Comparison of ENCODE assay signal across 1 cellular context in genomic region chr1:66271216-66271903, GRCh38.
TF ChIP-seq lines count a peak whose summit lies in the region.

No MANE protein-coding gene starts in this region.

TF ChIP-seq in HCT116, 20 proteins besides CTCF, POLR2A, EP300 and RAD21 (continued from another document):
- TF ChIP-seq, protein P1, sequence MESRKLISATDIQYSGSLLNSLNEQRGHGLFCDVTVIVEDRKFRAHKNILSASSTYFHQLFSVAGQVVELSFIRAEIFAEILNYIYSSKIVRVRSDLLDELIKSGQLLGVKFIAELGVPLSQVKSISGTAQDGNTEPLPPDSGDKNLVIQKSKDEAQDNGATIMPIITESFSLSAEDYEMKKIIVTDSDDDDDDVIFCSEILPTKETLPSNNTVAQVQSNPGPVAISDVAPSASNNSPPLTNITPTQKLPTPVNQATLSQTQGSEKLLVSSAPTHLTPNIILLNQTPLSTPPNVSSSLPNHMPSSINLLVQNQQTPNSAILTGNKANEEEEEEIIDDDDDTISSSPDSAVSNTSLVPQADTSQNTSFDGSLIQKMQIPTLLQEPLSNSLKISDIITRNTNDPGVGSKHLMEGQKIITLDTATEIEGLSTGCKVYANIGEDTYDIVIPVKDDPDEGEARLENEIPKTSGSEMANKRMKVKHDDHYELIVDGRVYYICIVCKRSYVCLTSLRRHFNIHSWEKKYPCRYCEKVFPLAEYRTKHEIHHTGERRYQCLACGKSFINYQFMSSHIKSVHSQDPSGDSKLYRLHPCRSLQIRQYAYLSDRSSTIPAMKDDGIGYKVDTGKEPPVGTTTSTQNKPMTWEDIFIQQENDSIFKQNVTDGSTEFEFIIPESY (IDR thresholded peaks at IDR 0.05; ENCODE audit: extremely low read depth, insufficient replicate concordance, low read length) = peak; percentile 24
- TF ChIP-seq JUND (IDR thresholded peaks at IDR 0.05) (peak; percentile 88), ZNF274 (IDR thresholded peaks at IDR 0.05; ENCODE audit: low read depth, low read length) (no peak), YY1 (IDR thresholded peaks at IDR 0.05; ENCODE audit: extremely low read depth, insufficient replicate concordance, low read depth, low read length) (peak; percentile 77), POLR2AphosphoS5 (IDR thresholded peaks at IDR 0.05; ENCODE audit: low read depth, low read length) (peak; percentile 86), FOSL1 (IDR thresholded peaks at IDR 0.05; ENCODE audit: low read depth) (peak; percentile 47), ELF1 (IDR thresholded peaks at IDR 0.05; ENCODE audit: borderline replicate concordance, low read depth) (no peak; the same call in 1 of the 2 replicates), EGR1 (IDR thresholded peaks at IDR 0.05; ENCODE audit: low read depth) (peak; percentile 90), EZH2phosphoT487 (IDR thresholded peaks at IDR 0.05; ENCODE audit: borderline replicate concordance) (no peak), SRF (IDR thresholded peaks at IDR 0.05; ENCODE audit: low read depth) (peak; percentile 62; the same call in 1 of the 2 replicates), EZH2 (IDR thresholded peaks at IDR 0.05) (no peak), ZFX (IDR thresholded peaks at IDR 0.05) (no peak)
